8 cellular contexts compared by ENCODE assay signal in genomic region chr1:183804916-183805734, GRCh38. TPM values are rescaled to one million over a fixed set of nuclear protein-coding genes. Genes with fewer than 3 reads are reported as not detected.
A peak's percentile ranks its signal among the peaks of the same experiment; 100 is the strongest.
DNase-seq lines count a peak whose midpoint lies in the region; ATAC-seq and TF ChIP-seq lines count a peak whose summit lies in the region.

RGL1 (plus strand) TSS chr1:183805120; CDS start chr1:183805298, 178 bp downstream.

- no peaks in the 10 kb centered on the region for H3K9me3 ChIP-seq in HCT116 (ENCODE audit: control insufficient read depth in 1 of 2, insufficient read depth in 1 of 2, low read depth in 1 of 2, low read length in 2 of 2)

- CTCF ChIA-PET in HCT116 (lab: Charles Lee): no interaction called here
- CTCF ChIA-PET in activated CD8-positive, alpha-beta memory T cell treated with anti-CD3 and anti-CD28 coated beads, Interleukin-2, amount 10 ng/mL, durations not matched to agents 7 days and 5 days (lab: Charles Lee): interaction anchor here (1.1 to 1.3 kb wide), 2 partner anchors 52 to 120 kb away, joined by 3 read pairs; no protein-coding TSS in a partner anchor

- no peak within 1 kb of the TSS for H3K27ac ChIP-seq in HCT116 (ENCODE audit: low read depth, low read length)
- peak within 1 kb of the TSS; percentile 5 for H3K27ac ChIP-seq in epithelial cell of prostate

- TF ChIP-seq POLR2A in HCT116 (IDR thresholded peaks at IDR 0.05; ENCODE audit: borderline replicate concordance, extremely low read depth, insufficient read depth, insufficient read length): no peak

- peaks cover 23% of the 10 kb centered on the region for H3K27me3 Mint-ChIP-seq in activated CD8-positive, alpha-beta memory T cell treated with anti-CD3 and anti-CD28 coated beads, Interleukin-2, amount 10 ng/mL, durations not matched to agents 7 days and 5 days
- no peaks in the 10 kb centered on the region for H3K27me3 Mint-ChIP-seq in mesothelial cell of epicardium (ENCODE audit: low read depth)
- H3K27me3 Mint-ChIP-seq in stimulated activated naive CD8-positive, alpha-beta T cell treated with anti-CD3 and anti-CD28 coated beads, Interleukin-15, amount 100 ng/mL, for 72 hours: peaks cover 56% of the 10 kb centered on the region

- H3K9ac ChIP-seq in HCT116 (ENCODE audit: low read length): peak within 1 kb of the TSS; percentile 50

- TF ChIP-seq RAD21 in HCT116 (IDR thresholded peaks at IDR 0.05; ENCODE audit: low read depth): no peak

- H4K20me1 ChIP-seq in HCT116 (ENCODE audit: insufficient read depth): no peaks in the 10 kb centered on the region

- BruUV-seq in HCT116 (replicated peaks; lab: Mats Ljungman, UMichigan): TSS peak; percentile 43

- peak within 1 kb of the TSS; percentile 75 for H3K4me3 Mint-ChIP-seq in activated CD8-positive, alpha-beta memory T cell treated with anti-CD3 and anti-CD28 coated beads, Interleukin-2, amount 10 ng/mL, durations not matched to agents 7 days and 5 days
- peak within 1 kb of the TSS; percentile 100 for H3K4me3 Mint-ChIP-seq in mesothelial cell of epicardium
- peak within 1 kb of the TSS; percentile 86 to 90 for H3K4me3 Mint-ChIP-seq in stimulated activated naive CD8-positive, alpha-beta T cell treated with anti-CD3 and anti-CD28 coated beads, Interleukin-15, amount 100 ng/mL, for 72 hours

- H3K4me3 ChIP-seq in HCT116 (replicated peaks in 1 of 2; ENCODE audit: low read depth in 1 of 2, low read length in 2 of 2): peak within 1 kb of the TSS; percentile 51 to 64

- H3K4me1 Mint-ChIP-seq in activated CD8-positive, alpha-beta memory T cell treated with anti-CD3 and anti-CD28 coated beads, Interleukin-2, amount 10 ng/mL, durations not matched to agents 7 days and 5 days: peaks cover 19% of the 10 kb centered on the region
- peaks cover 51% of the 10 kb centered on the region for H3K4me1 Mint-ChIP-seq in mesothelial cell of epicardium
- peaks cover 27% of the 10 kb centered on the region for H3K4me1 Mint-ChIP-seq in stimulated activated naive CD8-positive, alpha-beta T cell treated with anti-CD3 and anti-CD28 coated beads, Interleukin-15, amount 100 ng/mL, for 72 hours

- POLR2A ChIA-PET in HCT116 (lab: Charles Lee): no interaction called here

- intact Hi-C loops in HCT116 (cut with micrococcal nuclease): no loop called here

- H3K9me2 ChIP-seq in HCT116 (ENCODE audit: insufficient read depth): no peaks in the 10 kb centered on the region

- RAD21 ChIA-PET in HCT116 (lab: Charles Lee; ENCODE audit: low non-redundant PET in 1 of 2, low total read pairs in 2 of 2, uncharacterized antibody in 2 of 2, unreplicated experiment in 2 of 2): no interaction called here

- TF ChIP-seq CTCF in HCT116 (IDR thresholded peaks at IDR 0.05 in 2 of 3, conservative IDR thresholded peaks at IDR 0.05 in 1 of 3; ENCODE audit: borderline replicate concordance in 1 of 3, insufficient read depth in 1 of 3, low read depth in 2 of 3, low read length in 2 of 3) (no peak), mesothelial cell of epicardium (IDR thresholded peaks at IDR 0.05; ENCODE audit: unreplicated experiment) (no peak)

- H3K4me2 ChIP-seq in HCT116 (ENCODE audit: low read length): peak within 1 kb of the TSS; percentile 95

- peaks cover 16% of the 10 kb centered on the region for H3K9me3 Mint-ChIP-seq in activated CD8-positive, alpha-beta memory T cell treated with anti-CD3 and anti-CD28 coated beads, Interleukin-2, amount 10 ng/mL, durations not matched to agents 7 days and 5 days (ENCODE audit: low read depth)
- H3K9me3 Mint-ChIP-seq in mesothelial cell of epicardium: peaks cover 9% of the 10 kb centered on the region
- H3K9me3 Mint-ChIP-seq in stimulated activated naive CD8-positive, alpha-beta T cell treated with anti-CD3 and anti-CD28 coated beads, Interleukin-15, amount 100 ng/mL, for 72 hours: peaks cover 13 to 26% of the 10 kb centered on the region in 2 donors

- no peaks in the 10 kb centered on the region for H3K27me3 ChIP-seq in HCT116 (ENCODE audit: insufficient read depth, low read length)

- peak within 1 kb of the TSS; percentile 97 for H2AFZ ChIP-seq in HCT116 (ENCODE audit: low read depth, low read length, poor library complexity, severe bottlenecking)

- no peak within 1 kb of the TSS for H3K27ac Mint-ChIP-seq in activated CD8-positive, alpha-beta memory T cell treated with anti-CD3 and anti-CD28 coated beads, Interleukin-2, amount 10 ng/mL, durations not matched to agents 7 days and 5 days
- peak within 1 kb of the TSS; percentile 100 for H3K27ac Mint-ChIP-seq in mesothelial cell of epicardium
- H3K27ac Mint-ChIP-seq in stimulated activated naive CD8-positive, alpha-beta T cell treated with anti-CD3 and anti-CD28 coated beads, Interleukin-15, amount 100 ng/mL, for 72 hours: no peak within 1 kb of the TSS

- peaks cover 7% of the 10 kb centered on the region for H3K36me3 Mint-ChIP-seq in activated CD8-positive, alpha-beta memory T cell treated with anti-CD3 and anti-CD28 coated beads, Interleukin-2, amount 10 ng/mL, durations not matched to agents 7 days and 5 days
- H3K36me3 Mint-ChIP-seq in mesothelial cell of epicardium: peaks cover 16% of the 10 kb centered on the region

- DNase-seq in DMS 273 (lab: John Stamatoyannopoulos, UW; ENCODE audit: unreplicated experiment) (peak; percentile 89), DMS 273 treated with DMSO at 0.1 percent for 48 hours (lab: John Stamatoyannopoulos, UW) (no peak), HCT116 (ENCODE audit: low read depth, low spot score) (peak; percentile 22), NCI-H1694 (lab: John Stamatoyannopoulos, UW) (peak; percentile 39), epithelial cell of prostate (ENCODE audit: low read depth, low spot score) (peak; percentile 69), mesothelial cell of epicardium (ENCODE audit: low spot score in 2 of 2, unreplicated experiment in 2 of 2) (peak; percentile 43 to 74)
- peak; percentile 45 for DNase-seq in activated CD8-positive, alpha-beta memory T cell treated with anti-CD3 and anti-CD28 coated beads, Interleukin-2, amount 10 ng/mL, durations not matched to agents 7 days and 5 days
- DNase-seq in stimulated activated naive CD8-positive, alpha-beta T cell treated with anti-CD3 and anti-CD28 coated beads, Interleukin-15, amount 100 ng/mL, for 72 hours: peak; percentile 18 to 26

- ATAC-seq in HCT116: peak; percentile 92
- peak; percentile 79 for ATAC-seq in activated CD8-positive, alpha-beta memory T cell treated with anti-CD3 and anti-CD28 coated beads, Interleukin-2, amount 10 ng/mL, durations not matched to agents 7 days and 5 days
- ATAC-seq in stimulated activated naive CD8-positive, alpha-beta T cell treated with anti-CD3 and anti-CD28 coated beads, Interleukin-15, amount 100 ng/mL, for 72 hours: peak; percentile 80

- no peaks in the 10 kb centered on the region for H3K36me3 ChIP-seq in HCT116 (ENCODE audit: control insufficient read depth in 1 of 2, insufficient read depth in 2 of 2, low read length in 2 of 2)

- peaks cover 0 to 14% of the 10 kb centered on the region in 2 experiments; a peak in 1 of 4 replicates for H3K4me1 ChIP-seq in HCT116 (ENCODE audit: control insufficient read depth in 1 of 2, insufficient read depth in 2 of 2, low read length in 2 of 2)

- H3K79me2 ChIP-seq in HCT116 (ENCODE audit: insufficient read depth, low read length): no peaks in the 10 kb centered on the region

TF ChIP-seq in HCT116, 20 proteins besides CTCF, POLR2A, EP300 and RAD21:
- TF ChIP-seq TCF7L2 (IDR thresholded peaks at IDR 0.05; ENCODE audit: borderline replicate concordance, extremely low read depth, insufficient read depth, insufficient read length) (peak; percentile 57), EZH2 (IDR thresholded peaks at IDR 0.05) (no peak), YY1 (IDR thresholded peaks at IDR 0.05; ENCODE audit: extremely low read depth, insufficient replicate concordance, low read depth, low read length) (no peak), REST (IDR thresholded peaks at IDR 0.05; ENCODE audit: low read depth) (no peak), FOSL1 (IDR thresholded peaks at IDR 0.05; ENCODE audit: low read depth) (no peak), MAX (IDR thresholded peaks at IDR 0.05) (0 out of 2 replicates have a peak, but pooled peaks have one; percentile 49)

RNA-seq across cellular contexts. Expression of gene RGL1, which starts in this region (rescaled TPM):
- 1.3 TPM for total RNA-seq in HCT116 (2021; ENCODE audit: unreplicated experiment)
- 0.42 and 0.60 TPM in 2 replicates for polyA plus RNA-seq in HCT116 (2012)
- total RNA-seq in activated CD8-positive, alpha-beta memory T cell treated with anti-CD3 and anti-CD28 coated beads, Interleukin-2, amount 10 ng/mL, durations not matched to agents 7 days and 5 days: 1 to 10 TPM; 2.0 to 2.9 TPM
- total RNA-seq in mesothelial cell of epicardium: 30.5 to 34.0 TPM (median 31.3 TPM) in 3 replicates
